ENCODE assay signal across 8 cellular contexts in the genomic region with DNA sequence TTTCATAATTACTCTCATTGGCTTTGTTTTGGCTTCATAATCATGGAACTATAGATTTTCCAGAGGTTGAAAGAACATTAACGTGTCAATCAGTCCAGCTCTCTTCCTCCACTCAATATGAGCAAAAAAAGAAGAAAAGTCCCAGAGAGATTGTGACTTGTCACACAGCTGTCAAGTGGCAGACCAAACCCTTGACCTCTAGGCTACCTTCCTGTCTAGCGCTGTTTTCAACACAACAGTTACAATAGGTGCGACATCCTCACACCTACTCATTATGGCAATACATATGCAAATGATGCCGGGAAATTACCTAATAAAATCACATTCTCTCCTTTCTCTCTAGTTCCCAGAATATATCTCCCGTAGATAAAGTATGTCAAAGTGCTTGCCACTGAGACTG. TPM values are rescaled to one million over a fixed set of nuclear protein-coding genes. Genes with fewer than 3 reads are reported as not detected.
DNase-seq lines count a peak whose midpoint lies in the region; ATAC-seq and TF ChIP-seq lines count a peak whose summit lies in the region.

No MANE protein-coding gene starts in this region.

- no peak for TF ChIP-seq RAD21 in liver (IDR thresholded peaks at IDR 0.05)

- no peaks in the 10 kb centered on the region for H3K9me3 Mint-ChIP-seq in glutamatergic neuron (ENCODE audit: unreplicated experiment)

- no peaks in the 10 kb centered on the region for H3K27me3 ChIP-seq in heart left ventricle
- H3K27me3 ChIP-seq in liver (ENCODE audit: control insufficient read depth in 4 of 4, insufficient read depth in 4 of 4, low read length in 3 of 4): no peaks in the 10 kb centered on the region

- no peak overlapping the region for H3K27ac Mint-ChIP-seq in glutamatergic neuron (ENCODE audit: unreplicated experiment)

- ATAC-seq in heart left ventricle: no peak
- ATAC-seq in Right ventricle myocardium inferior: no peak
- peak; percentile 37 for ATAC-seq in HG03439 (IDR thresholded peaks at IDR 0.05; ENCODE audit: unreplicated experiment)
- ATAC-seq in HG03571 (IDR thresholded peaks at IDR 0.05; ENCODE audit: unreplicated experiment): no peak

- no peak for TF ChIP-seq POLR2A in heart left ventricle (IDR thresholded peaks at IDR 0.05)

- TF ChIP-seq CTCF in heart left ventricle (IDR thresholded peaks at IDR 0.05): no peak
- no peak for TF ChIP-seq CTCF in liver (IDR thresholded peaks at IDR 0.05; ENCODE audit: low read depth, low read length, missing input control)
- no peak for TF ChIP-seq CTCF in glutamatergic neuron (IDR thresholded peaks at IDR 0.05; ENCODE audit: partially characterized antibody, unreplicated experiment)

- H3K4me3 ChIP-seq in heart left ventricle: peak overlapping the region; percentile 53 to 77 (median 65)
- H3K4me3 ChIP-seq in liver (ENCODE audit: low read depth in 1 of 3, low read length in 3 of 3): peak overlapping the region; percentile 59 to 75 (median 66)

- no peak overlapping the region for H3K4me3 Mint-ChIP-seq in glutamatergic neuron (ENCODE audit: unreplicated experiment)

- peaks cover 0 to 6% (median 0%) of the 10 kb centered on the region in 9 donors for H3K36me3 ChIP-seq in heart left ventricle
- no peaks in the 10 kb centered on the region for H3K36me3 ChIP-seq in liver (ENCODE audit: control insufficient read depth in 4 of 4, insufficient read depth in 3 of 4, low read depth in 1 of 4, low read length in 3 of 4)

- DNase-seq in heart left ventricle (no peak), Right ventricle myocardium inferior (ENCODE audit: missing footprints) (no peak), NCI-H2227 (lab: John Stamatoyannopoulos, UW; ENCODE audit: unreplicated experiment) (no peak), glutamatergic neuron (no peak)
- DNase-seq in activated CD4-positive, alpha-beta T cell treated with anti-CD3 and anti-CD28 coated beads, Interleukin-2, amount 50 U/mL, for 4 hours: peak; percentile 1 to 11

- H3K9me3 ChIP-seq in heart left ventricle: no peaks in the 10 kb centered on the region
- no peaks in the 10 kb centered on the region for H3K9me3 ChIP-seq in liver (ENCODE audit: control insufficient read depth in 4 of 4, low read length in 3 of 4)

- H3K27me3 Mint-ChIP-seq in glutamatergic neuron (ENCODE audit: unreplicated experiment): peaks cover 1% of the 10 kb centered on the region

- peak overlapping the region in 1 of 2 donors; percentile 92 for H3K9ac ChIP-seq in liver (ENCODE audit: low read depth in 1 of 2, low read length in 2 of 2)

- peaks cover 2% of the 10 kb centered on the region for H3K4me1 Mint-ChIP-seq in glutamatergic neuron (ENCODE audit: low read depth, unreplicated experiment)

- H3K36me3 Mint-ChIP-seq in glutamatergic neuron (ENCODE audit: unreplicated experiment): no peaks in the 10 kb centered on the region

- H3K27ac ChIP-seq in heart left ventricle: peak overlapping the region; percentile 94 to 99 (median 96)
- peak overlapping the region; percentile 97 to 98 for H3K27ac ChIP-seq in liver (ENCODE audit: low read depth in 1 of 2, low read length in 2 of 2)

- WGBS in heart left ventricle, 4 donors: 28 to 39% (median 29%) methylated on average over 5 of the region's 5 CpGs
- WGBS in liver: 34% methylated on average over 5 of the region's 5 CpGs

- H3K4me1 ChIP-seq in heart left ventricle (peaks cover 0 to 48% (median 28%) of the 10 kb centered on the region in 12 donors), liver (ENCODE audit: control insufficient read depth in 4 of 4, insufficient read depth in 4 of 4, low read length in 3 of 4) (peaks cover 0 to 17% (median 11%) of the 10 kb centered on the region in 4 donors)

- intact Hi-C loops in heart left ventricle (cut with DNase I) (loop anchor here in 1 of 10 donors (5.0 kb wide), 1 partner anchor 52 kb away; no protein-coding TSS in a partner anchor), Right ventricle myocardium inferior (cut with DNase I) (no loop called here)

TF ChIP-seq in liver, 16 proteins besides CTCF, POLR2A, EP300 and RAD21:
- TF ChIP-seq TAF1 (conservative IDR thresholded peaks at IDR 0.05) (no peak), JUND (IDR thresholded peaks at IDR 0.05) (no peak), YY1 (IDR thresholded peaks at IDR 0.05) (no peak), HNF4A (conservative IDR thresholded peaks at IDR 0.05) (no peak), RXRA (IDR thresholded peaks at IDR 0.05) (no peak), FOXA1 (IDR thresholded peaks at IDR 0.05) (no peak), SP1 (IDR thresholded peaks at IDR 0.05) (no peak), EGR1 (IDR thresholded peaks at IDR 0.05; ENCODE audit: low read depth in 2 of 2) (no peak), GABPA (IDR thresholded peaks at IDR 0.05 in 1 of 2, conservative IDR thresholded peaks at IDR 0.05 in 1 of 2) (no peak), NR2F2 (IDR thresholded peaks at IDR 0.05) (no peak), HNF4G (IDR thresholded peaks at IDR 0.05) (no peak), FOXA2 (IDR thresholded peaks at IDR 0.05) (no peak)
- TF ChIP-seq, protein P1, sequence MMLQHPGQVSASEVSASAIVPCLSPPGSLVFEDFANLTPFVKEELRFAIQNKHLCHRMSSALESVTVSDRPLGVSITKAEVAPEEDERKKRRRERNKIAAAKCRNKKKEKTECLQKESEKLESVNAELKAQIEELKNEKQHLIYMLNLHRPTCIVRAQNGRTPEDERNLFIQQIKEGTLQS (IDR thresholded peaks at IDR 0.05): no peak
- TF ChIP-seq, protein P2, sequence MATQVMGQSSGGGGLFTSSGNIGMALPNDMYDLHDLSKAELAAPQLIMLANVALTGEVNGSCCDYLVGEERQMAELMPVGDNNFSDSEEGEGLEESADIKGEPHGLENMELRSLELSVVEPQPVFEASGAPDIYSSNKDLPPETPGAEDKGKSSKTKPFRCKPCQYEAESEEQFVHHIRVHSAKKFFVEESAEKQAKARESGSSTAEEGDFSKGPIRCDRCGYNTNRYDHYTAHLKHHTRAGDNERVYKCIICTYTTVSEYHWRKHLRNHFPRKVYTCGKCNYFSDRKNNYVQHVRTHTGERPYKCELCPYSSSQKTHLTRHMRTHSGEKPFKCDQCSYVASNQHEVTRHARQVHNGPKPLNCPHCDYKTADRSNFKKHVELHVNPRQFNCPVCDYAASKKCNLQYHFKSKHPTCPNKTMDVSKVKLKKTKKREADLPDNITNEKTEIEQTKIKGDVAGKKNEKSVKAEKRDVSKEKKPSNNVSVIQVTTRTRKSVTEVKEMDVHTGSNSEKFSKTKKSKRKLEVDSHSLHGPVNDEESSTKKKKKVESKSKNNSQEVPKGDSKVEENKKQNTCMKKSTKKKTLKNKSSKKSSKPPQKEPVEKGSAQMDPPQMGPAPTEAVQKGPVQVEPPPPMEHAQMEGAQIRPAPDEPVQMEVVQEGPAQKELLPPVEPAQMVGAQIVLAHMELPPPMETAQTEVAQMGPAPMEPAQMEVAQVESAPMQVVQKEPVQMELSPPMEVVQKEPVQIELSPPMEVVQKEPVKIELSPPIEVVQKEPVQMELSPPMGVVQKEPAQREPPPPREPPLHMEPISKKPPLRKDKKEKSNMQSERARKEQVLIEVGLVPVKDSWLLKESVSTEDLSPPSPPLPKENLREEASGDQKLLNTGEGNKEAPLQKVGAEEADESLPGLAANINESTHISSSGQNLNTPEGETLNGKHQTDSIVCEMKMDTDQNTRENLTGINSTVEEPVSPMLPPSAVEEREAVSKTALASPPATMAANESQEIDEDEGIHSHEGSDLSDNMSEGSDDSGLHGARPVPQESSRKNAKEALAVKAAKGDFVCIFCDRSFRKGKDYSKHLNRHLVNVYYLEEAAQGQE (IDR thresholded peaks at IDR 0.05): no peak
- TF ChIP-seq, protein P3, sequence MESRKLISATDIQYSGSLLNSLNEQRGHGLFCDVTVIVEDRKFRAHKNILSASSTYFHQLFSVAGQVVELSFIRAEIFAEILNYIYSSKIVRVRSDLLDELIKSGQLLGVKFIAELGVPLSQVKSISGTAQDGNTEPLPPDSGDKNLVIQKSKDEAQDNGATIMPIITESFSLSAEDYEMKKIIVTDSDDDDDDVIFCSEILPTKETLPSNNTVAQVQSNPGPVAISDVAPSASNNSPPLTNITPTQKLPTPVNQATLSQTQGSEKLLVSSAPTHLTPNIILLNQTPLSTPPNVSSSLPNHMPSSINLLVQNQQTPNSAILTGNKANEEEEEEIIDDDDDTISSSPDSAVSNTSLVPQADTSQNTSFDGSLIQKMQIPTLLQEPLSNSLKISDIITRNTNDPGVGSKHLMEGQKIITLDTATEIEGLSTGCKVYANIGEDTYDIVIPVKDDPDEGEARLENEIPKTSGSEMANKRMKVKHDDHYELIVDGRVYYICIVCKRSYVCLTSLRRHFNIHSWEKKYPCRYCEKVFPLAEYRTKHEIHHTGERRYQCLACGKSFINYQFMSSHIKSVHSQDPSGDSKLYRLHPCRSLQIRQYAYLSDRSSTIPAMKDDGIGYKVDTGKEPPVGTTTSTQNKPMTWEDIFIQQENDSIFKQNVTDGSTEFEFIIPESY (IDR thresholded peaks at IDR 0.05): no peak
- TF ChIP-seq, protein P4, sequence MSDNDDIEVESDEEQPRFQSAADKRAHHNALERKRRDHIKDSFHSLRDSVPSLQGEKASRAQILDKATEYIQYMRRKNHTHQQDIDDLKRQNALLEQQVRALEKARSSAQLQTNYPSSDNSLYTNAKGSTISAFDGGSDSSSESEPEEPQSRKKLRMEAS (IDR thresholded peaks at IDR 0.05): no peak

RNA-seq across cellular contexts. Expression of a gene that starts 1.1 kb away (rescaled TPM):
- total RNA-seq in heart left ventricle (10 to 100 TPM in 6 of 9 donors, 1 to 10 TPM in 3; 8.5 to 15.5 (median 13.1) TPM), Right ventricle myocardium inferior (5.8 TPM), liver (10 to 100 TPM in 1 of 2 donors, 1 to 10 TPM in 1; 8.4 to 14.5 TPM), glutamatergic neuron (ENCODE audit: unreplicated experiment) (7.9 TPM)
- polyA plus RNA-seq in heart left ventricle (1 to 10 TPM; 3.9 to 7.7 TPM), liver (1 to 10 TPM; 3.5 to 5.7 TPM)

Comparison
In these comparisons a context has a peak if more than half of its experiments do, and no peak if none do; other contexts are left out.
1. DNase-seq: peak in activated CD4-positive, alpha-beta T cell treated with anti-CD3 and anti-CD28 coated beads, Interleukin-2, amount 50 U/mL, for 4 hours (2 of 2); none in heart left ventricle (0 of 5), Right ventricle myocardium inferior (single experiment), NCI-H2227 (single experiment) and glutamatergic neuron (single experiment).